In the genomic region with DNA sequence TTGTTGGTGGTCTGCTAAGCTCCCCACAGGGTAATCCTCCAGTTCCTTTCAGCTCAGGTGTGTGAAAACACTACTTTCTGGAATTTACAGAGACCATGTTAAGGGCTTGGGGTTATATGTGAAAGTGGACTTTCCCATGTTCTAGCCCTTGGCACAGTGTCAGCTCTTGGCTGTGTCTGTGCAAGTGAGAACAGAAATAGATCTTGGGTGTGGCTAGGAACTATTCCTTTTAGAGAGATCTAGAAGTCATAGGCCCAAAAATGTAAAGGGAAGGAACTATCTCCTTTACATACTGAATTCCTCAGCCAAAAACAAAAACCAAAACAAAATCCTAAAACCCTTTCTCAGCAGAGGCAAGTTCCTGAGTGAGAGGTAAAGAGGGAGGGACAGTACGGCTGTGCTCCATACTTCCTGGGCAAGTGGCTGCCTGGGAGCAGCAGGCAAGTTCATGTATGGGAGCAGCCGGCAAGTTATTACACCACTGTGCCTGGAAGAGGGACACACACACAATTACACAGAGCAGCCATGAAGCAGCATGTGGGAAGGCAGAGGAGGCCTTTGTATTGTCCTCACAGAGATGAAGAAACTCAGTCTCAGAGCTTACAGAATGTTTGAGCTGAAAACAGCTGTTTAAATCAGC, we compare ENCODE assay signal across 11 cellular contexts.
DNase-seq lines count a peak whose midpoint lies in the region; ATAC-seq and TF ChIP-seq lines count a peak whose summit lies in the region.
"Had no signal": no experiment of that assay in that cellular context is flagged by ENCODE, and none has a peak within 500 bp of the region (broad histone marks: within the 10 kb centered on the region; RNA-seq: fewer than 3 reads in every experiment).

No MANE protein-coding gene starts in this region.

- H3K36me3 ChIP-seq in stomach smooth muscle (ENCODE audit: control insufficient read depth in 2 of 2, insufficient read depth in 2 of 2, low read length in 2 of 2) = peaks cover 47 to 58% of the 10 kb centered on the region in 2 donors

- H3K27me3 ChIP-seq in stomach smooth muscle (ENCODE audit: control insufficient read depth in 1 of 2, insufficient read depth in 2 of 2, low read length in 2 of 2) = no peaks in the 10 kb centered on the region

- no peak for ATAC-seq in GM21381 (IDR thresholded peaks at IDR 0.05; ENCODE audit: unreplicated experiment)
- ATAC-seq in GM18868 (IDR thresholded peaks at IDR 0.05; ENCODE audit: unreplicated experiment) = no peak
- no peak for ATAC-seq in GM19328 (IDR thresholded peaks at IDR 0.05; ENCODE audit: unreplicated experiment)
- ATAC-seq: stimulated activated naive B cell treated with anti-CD40 and anti-IgM and Interleukin-4, amounts not matched to agents 10 μg/mL and 1 μg/mL and 100 μg/mL, for 72 hours had no signal

- H3K9ac ChIP-seq in stomach smooth muscle (ENCODE audit: low read length in 2 of 2) = peak overlapping the region; percentile 4 to 29

- POLR2A ChIA-PET in RWPE1 (lab: Yijun Ruan, JAX; ENCODE audit: low non-redundant PET) = no interaction called here

- TF ChIP-seq CTCF in RWPE1 (conservative IDR thresholded peaks at IDR 0.05; ENCODE audit: low read depth) = no peak
- no peak for TF ChIP-seq CTCF in choroid plexus epithelial cell (conservative IDR thresholded peaks at IDR 0.05; ENCODE audit: low read depth, low read length)

- H3K4me1 ChIP-seq in stomach smooth muscle (ENCODE audit: control insufficient read depth, insufficient read depth, low read length) = peaks cover 8% of the 10 kb centered on the region

- H3K9me3 ChIP-seq in stomach smooth muscle (ENCODE audit: control insufficient read depth in 2 of 2, low read length in 2 of 2) = no peaks in the 10 kb centered on the region

- H3K27ac ChIP-seq in RWPE1 (peak overlapping the region; percentile 94), stomach smooth muscle (ENCODE audit: low read length) (peak overlapping the region; percentile 80)

- DNase-seq in RWPE1 (ENCODE audit: low spot score) (peak; percentile 38), choroid plexus epithelial cell (ENCODE audit: low read depth) (peak; percentile 71), iris pigment epithelial cell (ENCODE audit: low read depth) (peak; percentile 56), foreskin melanocyte (no peak)
- DNase-seq: Karpas-422; NCI-H69; stimulated activated naive B cell treated with anti-CD40 and anti-IgM and Interleukin-4, amounts not matched to agents 10 μg/mL and 1 μg/mL and 100 μg/mL, for 72 hours had no signal

- H3K4me3 ChIP-seq in choroid plexus epithelial cell (ENCODE audit: low read depth, low read length) (no peak overlapping the region), stomach smooth muscle (ENCODE audit: low read length in 2 of 2) (no peak overlapping the region)

- CTCF ChIA-PET in RWPE1 (lab: Yijun Ruan, JAX) = interaction anchor here (0.6 to 1.0 kb wide), 2 partner anchors 81 to 126 kb away, joined by 4 to 5 read pairs; a partner anchor contains a TSS
